ENCODE assay signal across 1 cellular context in the genomic region with DNA sequence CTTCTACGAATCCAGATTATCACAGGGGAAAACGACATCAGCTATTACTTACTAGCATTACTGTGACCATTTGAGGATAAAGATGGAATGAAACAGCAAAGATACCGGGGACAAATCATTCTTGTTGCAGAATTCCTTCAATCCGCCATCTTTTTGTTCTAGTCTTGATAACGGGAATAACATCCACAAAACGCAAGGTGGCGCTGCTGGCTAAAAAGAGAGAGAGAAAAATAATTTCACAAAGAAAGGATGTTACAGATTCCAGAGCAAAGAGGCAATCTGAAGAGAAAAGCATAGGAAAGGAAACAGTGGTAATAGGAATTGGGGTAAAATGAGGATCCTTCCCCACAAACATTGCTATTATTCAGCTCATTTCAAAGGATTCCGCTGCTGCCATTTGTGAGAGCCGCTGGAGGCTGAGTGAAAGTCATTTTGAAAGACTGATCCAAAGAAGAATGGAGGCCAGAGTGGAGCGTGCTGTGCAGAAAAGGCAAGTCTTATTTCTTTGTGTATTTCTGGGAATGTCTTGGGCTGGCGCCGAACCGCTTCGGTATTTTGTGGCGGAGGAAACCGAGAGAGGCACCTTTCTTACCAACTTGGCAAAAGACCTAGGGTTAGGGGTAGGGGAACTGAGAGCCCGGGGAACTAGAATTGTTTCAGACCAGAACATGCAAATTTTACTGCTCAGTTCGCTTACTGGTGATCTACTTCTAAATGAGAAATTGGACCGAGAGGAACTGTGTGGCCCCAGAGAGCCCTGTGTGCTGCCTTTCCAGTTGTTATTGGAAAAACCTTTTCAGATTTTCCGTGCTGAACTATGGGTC.
TF ChIP-seq lines count a peak whose summit lies in the region.

TSS of gene PCDHB7 (plus strand) at position 264 of the 824 bp plus-strand sequence. CDS start at position 456, 192 bp downstream.

TF ChIP-seq in GM12878, 131 proteins besides CTCF, POLR2A, EP300 and RAD21 (continued from another document):
- TF ChIP-seq, protein P1, sequence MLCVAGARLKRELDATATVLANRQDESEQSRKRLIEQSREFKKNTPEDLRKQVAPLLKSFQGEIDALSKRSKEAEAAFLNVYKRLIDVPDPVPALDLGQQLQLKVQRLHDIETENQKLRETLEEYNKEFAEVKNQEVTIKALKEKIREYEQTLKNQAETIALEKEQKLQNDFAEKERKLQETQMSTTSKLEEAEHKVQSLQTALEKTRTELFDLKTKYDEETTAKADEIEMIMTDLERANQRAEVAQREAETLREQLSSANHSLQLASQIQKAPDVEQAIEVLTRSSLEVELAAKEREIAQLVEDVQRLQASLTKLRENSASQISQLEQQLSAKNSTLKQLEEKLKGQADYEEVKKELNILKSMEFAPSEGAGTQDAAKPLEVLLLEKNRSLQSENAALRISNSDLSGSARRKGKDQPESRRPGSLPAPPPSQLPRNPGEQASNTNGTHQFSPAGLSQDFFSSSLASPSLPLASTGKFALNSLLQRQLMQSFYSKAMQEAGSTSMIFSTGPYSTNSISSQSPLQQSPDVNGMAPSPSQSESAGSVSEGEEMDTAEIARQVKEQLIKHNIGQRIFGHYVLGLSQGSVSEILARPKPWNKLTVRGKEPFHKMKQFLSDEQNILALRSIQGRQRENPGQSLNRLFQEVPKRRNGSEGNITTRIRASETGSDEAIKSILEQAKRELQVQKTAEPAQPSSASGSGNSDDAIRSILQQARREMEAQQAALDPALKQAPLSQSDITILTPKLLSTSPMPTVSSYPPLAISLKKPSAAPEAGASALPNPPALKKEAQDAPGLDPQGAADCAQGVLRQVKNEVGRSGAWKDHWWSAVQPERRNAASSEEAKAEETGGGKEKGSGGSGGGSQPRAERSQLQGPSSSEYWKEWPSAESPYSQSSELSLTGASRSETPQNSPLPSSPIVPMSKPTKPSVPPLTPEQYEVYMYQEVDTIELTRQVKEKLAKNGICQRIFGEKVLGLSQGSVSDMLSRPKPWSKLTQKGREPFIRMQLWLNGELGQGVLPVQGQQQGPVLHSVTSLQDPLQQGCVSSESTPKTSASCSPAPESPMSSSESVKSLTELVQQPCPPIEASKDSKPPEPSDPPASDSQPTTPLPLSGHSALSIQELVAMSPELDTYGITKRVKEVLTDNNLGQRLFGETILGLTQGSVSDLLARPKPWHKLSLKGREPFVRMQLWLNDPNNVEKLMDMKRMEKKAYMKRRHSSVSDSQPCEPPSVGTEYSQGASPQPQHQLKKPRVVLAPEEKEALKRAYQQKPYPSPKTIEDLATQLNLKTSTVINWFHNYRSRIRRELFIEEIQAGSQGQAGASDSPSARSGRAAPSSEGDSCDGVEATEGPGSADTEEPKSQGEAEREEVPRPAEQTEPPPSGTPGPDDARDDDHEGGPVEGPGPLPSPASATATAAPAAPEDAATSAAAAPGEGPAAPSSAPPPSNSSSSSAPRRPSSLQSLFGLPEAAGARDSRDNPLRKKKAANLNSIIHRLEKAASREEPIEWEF (IDR thresholded peaks at IDR 0.05; ENCODE audit: insufficient replicate concordance, low read depth, low read length) = no peak
- TF ChIP-seq CHD1 (IDR thresholded peaks at IDR 0.05; ENCODE audit: low read depth, low read length) = no peak
- TF ChIP-seq HDGF (IDR thresholded peaks at IDR 0.05) = no peak
- TF ChIP-seq TAF1 (IDR thresholded peaks at IDR 0.05; ENCODE audit: borderline replicate concordance, low read depth, low read length) = no peak
- TF ChIP-seq FOXK2 (IDR thresholded peaks at IDR 0.05) = no peak
- no peak for TF ChIP-seq MAX (IDR thresholded peaks at IDR 0.05; ENCODE audit: low read depth, low read length)
- no peak for TF ChIP-seq NFYA (IDR thresholded peaks at IDR 0.05; ENCODE audit: borderline replicate concordance, low read depth, low read length)
- TF ChIP-seq, protein P2, sequence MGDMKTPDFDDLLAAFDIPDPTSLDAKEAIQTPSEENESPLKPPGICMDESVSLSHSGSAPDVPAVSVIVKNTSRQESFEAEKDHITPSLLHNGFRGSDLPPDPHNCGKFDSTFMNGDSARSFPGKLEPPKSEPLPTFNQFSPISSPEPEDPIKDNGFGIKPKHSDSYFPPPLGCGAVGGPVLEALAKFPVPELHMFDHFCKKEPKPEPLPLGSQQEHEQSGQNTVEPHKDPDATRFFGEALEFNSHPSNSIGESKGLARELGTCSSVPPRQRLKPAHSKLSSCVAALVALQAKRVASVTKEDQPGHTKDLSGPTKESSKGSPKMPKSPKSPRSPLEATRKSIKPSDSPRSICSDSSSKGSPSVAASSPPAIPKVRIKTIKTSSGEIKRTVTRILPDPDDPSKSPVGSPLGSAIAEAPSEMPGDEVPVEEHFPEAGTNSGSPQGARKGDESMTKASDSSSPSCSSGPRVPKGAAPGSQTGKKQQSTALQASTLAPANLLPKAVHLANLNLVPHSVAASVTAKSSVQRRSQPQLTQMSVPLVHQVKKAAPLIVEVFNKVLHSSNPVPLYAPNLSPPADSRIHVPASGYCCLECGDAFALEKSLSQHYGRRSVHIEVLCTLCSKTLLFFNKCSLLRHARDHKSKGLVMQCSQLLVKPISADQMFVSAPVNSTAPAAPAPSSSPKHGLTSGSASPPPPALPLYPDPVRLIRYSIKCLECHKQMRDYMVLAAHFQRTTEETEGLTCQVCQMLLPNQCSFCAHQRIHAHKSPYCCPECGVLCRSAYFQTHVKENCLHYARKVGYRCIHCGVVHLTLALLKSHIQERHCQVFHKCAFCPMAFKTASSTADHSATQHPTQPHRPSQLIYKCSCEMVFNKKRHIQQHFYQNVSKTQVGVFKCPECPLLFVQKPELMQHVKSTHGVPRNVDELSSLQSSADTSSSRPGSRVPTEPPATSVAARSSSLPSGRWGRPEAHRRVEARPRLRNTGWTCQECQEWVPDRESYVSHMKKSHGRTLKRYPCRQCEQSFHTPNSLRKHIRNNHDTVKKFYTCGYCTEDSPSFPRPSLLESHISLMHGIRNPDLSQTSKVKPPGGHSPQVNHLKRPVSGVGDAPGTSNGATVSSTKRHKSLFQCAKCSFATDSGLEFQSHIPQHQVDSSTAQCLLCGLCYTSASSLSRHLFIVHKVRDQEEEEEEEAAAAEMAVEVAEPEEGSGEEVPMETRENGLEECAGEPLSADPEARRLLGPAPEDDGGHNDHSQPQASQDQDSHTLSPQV (IDR thresholded peaks at IDR 0.05) = no peak
- TF ChIP-seq USF2 (IDR thresholded peaks at IDR 0.05; ENCODE audit: borderline replicate concordance, low read depth, low read length) = no peak
- TF ChIP-seq SUZ12 (IDR thresholded peaks at IDR 0.05; ENCODE audit: unreplicated experiment) = no peak
- no peak for TF ChIP-seq RCOR1 (conservative IDR thresholded peaks at IDR 0.05; ENCODE audit: low read depth, low read length)
- no peak for TF ChIP-seq ATF2 (IDR thresholded peaks at IDR 0.05; ENCODE audit: low read length)
- TF ChIP-seq PML (IDR thresholded peaks at IDR 0.05; ENCODE audit: low read length) = no peak
